ENCODE assay signal across 9 cellular contexts in genomic region chr10:90087197-90088007, GRCh38.
A peak's percentile ranks its signal among the peaks of the same experiment; 100 is the strongest.
DNase-seq lines count a peak whose midpoint lies in the region; ATAC-seq, FAIRE-seq and TF ChIP-seq lines count a peak whose summit lies in the region.
"Had no signal": no experiment of that assay in that cellular context is flagged by ENCODE, and none has a peak within 500 bp of the region (broad histone marks: within the 10 kb centered on the region; RNA-seq: fewer than 3 reads in every experiment).

No MANE protein-coding gene starts in this region.

- no peak overlapping the region; the same call in 1 of the 2 replicates for H3K9ac ChIP-seq in GM12878 (ENCODE audit: control insufficient read depth, insufficient read depth, low read length)

- peak in 1 of 3 experiments; percentile 22; a peak in 1 of 6 replicates for TF ChIP-seq CTCF in GM12878 (IDR thresholded peaks at IDR 0.05 in 2 of 3, conservative IDR thresholded peaks at IDR 0.05 in 1 of 3; ENCODE audit: control insufficient read depth in 2 of 3, extremely low read depth in 1 of 3, insufficient read depth in 1 of 3, low read depth in 3 of 3, low read length in 3 of 3)

- peak; percentile 69 for DNase-seq in GM12878 (ENCODE audit: low read depth, low spot score)
- DNase-seq in GM03348 (ENCODE audit: low spot score) = no peak
- DNase-seq in stimulated activated CD8-positive, alpha-beta memory T cell treated with anti-CD3 and anti-CD28 coated beads, Interleukin-4, amount 100 ng/mL, for 48 hours = no peak
- DNase-seq in left ventricle myocardium superior = no peak
- no peak for DNase-seq in NCI-H510A (lab: John Stamatoyannopoulos, UW)

- no TSS peak for BruUV-seq in GM12878 (replicated peaks; lab: Mats Ljungman, UMichigan)

- no peak for FAIRE-seq in GM12878 (lab: Jason Lieb, UNC)

- no peak for TF ChIP-seq POLR2A in GM12878 (IDR thresholded peaks at IDR 0.05; ENCODE audit: low read depth, low read length)

- RAD21 ChIA-PET in GM12878 (lab: Charles Lee; ENCODE audit: unreplicated experiment) = interaction anchor here (0.6 to 2.9 kb wide), 9 partner anchors 36 to 1821 kb away, joined by 3 to 13 read pairs (median 4); no protein-coding TSS in a partner anchor

- intact Hi-C loops in GM12878 (cut with micrococcal nuclease; ENCODE audit: unreplicated experiment) = loop anchor here (1.0 to 5.0 kb wide), 3 partner anchors 40 to 133 kb away; no protein-coding TSS in a partner anchor
- intact Hi-C loops in left ventricle myocardium superior (cut with micrococcal nuclease) = no loop called here

- H3K9me3 ChIP-seq in GM12878 (replicated peaks; ENCODE audit: control insufficient read depth, insufficient read depth, low read length) = no peaks in the 10 kb centered on the region

- peak overlapping the region; percentile 51 for H2AFZ ChIP-seq in GM12878 (ENCODE audit: control insufficient read depth, low read depth, low read length)

- no peaks in the 10 kb centered on the region for H3K27me3 ChIP-seq in GM12878 (replicated peaks in 1 of 2; ENCODE audit: control insufficient read depth in 2 of 2, insufficient read depth in 2 of 2, low read length in 1 of 2)

- SMC1A ChIA-PET in GM12878 (lab: Charles Lee; ENCODE audit: uncharacterized antibody, unreplicated experiment) = interaction anchor here (0.6 to 3.3 kb wide), 16 partner anchors 8 to 825 kb away, joined by 3 to 19 read pairs (median 4); no protein-coding TSS in a partner anchor

- WGBS in GM12878 (ENCODE audit: insufficient coverage, insufficient replicate concordance, low lambda C conversion rate, missing lambda C conversion rate) = 26% methylated on average over 2 of the region's 2 CpGs

- H3K4me1 ChIP-seq in GM12878 (ENCODE audit: control insufficient read depth, insufficient read depth, low read length) = peaks cover 9% of the 10 kb centered on the region

- H3K27ac ChIP-seq in GM12878 (ENCODE audit: control insufficient read depth, insufficient read depth) = peak overlapping the region; percentile 73
- H3K27ac ChIP-seq: HL-60 had no signal

- POLR2A ChIA-PET in GM12878 (lab: Charles Lee) = interaction anchor here (0.6 to 1.2 kb wide), 4 partner anchors 34 to 910 kb away, joined by 4 to 8 read pairs (median 6); no protein-coding TSS in a partner anchor

- in situ Hi-C loops in GM12878 (cut with MboI) = no loop called here

- no peaks in the 10 kb centered on the region for H3K36me3 ChIP-seq in GM12878 (ENCODE audit: control insufficient read depth in 2 of 2, insufficient read depth in 2 of 2, low read length in 1 of 2)

- peak; percentile 54 for TF ChIP-seq RAD21 in GM12878 (IDR thresholded peaks at IDR 0.05; ENCODE audit: insufficient read depth, low read depth, low read length)

- H3K4me3 ChIP-seq in GM08714 (ENCODE audit: low read length) = 0 out of 2 replicates have a peak overlapping the region, but pooled peaks have one; percentile 23
- H3K4me3 ChIP-seq in GM12878 = no peak overlapping the region

- peak; percentile 82 to 83; a peak in 3 of 4 replicates for TF ChIP-seq EP300 in GM12878 (IDR thresholded peaks at IDR 0.05; ENCODE audit: borderline replicate concordance in 1 of 2, control insufficient read depth in 1 of 2, low read depth in 2 of 2, low read length in 2 of 2)

- ATAC-seq in GM21360 (IDR thresholded peaks at IDR 0.05; ENCODE audit: unreplicated experiment) (peak; percentile 97), HG03558 (IDR thresholded peaks at IDR 0.05; ENCODE audit: extremely low read depth, unreplicated experiment) (peak; percentile 93), GM12878 (peak; percentile 100), left ventricle myocardium superior (no peak)

- peak overlapping the region; percentile 33 for H3K4me2 ChIP-seq in GM12878 (ENCODE audit: control insufficient read depth, insufficient read depth)

- no peaks in the 10 kb centered on the region for H4K20me1 ChIP-seq in GM12878 (ENCODE audit: control insufficient read depth, insufficient read depth)

- CTCF ChIA-PET in GM12878 (lab: Yijun Ruan, JAX) = interaction anchor here (0.6 to 2.7 kb wide), 11 partner anchors 12 to 142 kb away, joined by 3 to 28 read pairs (median 4); no protein-coding TSS in a partner anchor

- H3K79me2 ChIP-seq in GM12878 (ENCODE audit: control insufficient read depth, insufficient read depth, low read length) = no peaks in the 10 kb centered on the region

TF ChIP-seq in GM12878, 131 proteins besides CTCF, POLR2A, EP300 and RAD21 (continues in another document):
- TF ChIP-seq ZNF207 (IDR thresholded peaks at IDR 0.05; ENCODE audit: borderline replicate concordance) (no peak), ZBTB4 (CRISPR knock-in tag; IDR thresholded peaks at IDR 0.05) (no peak), CREM (IDR thresholded peaks at IDR 0.05; ENCODE audit: low read depth) (peak; percentile 74), LARP7 (IDR thresholded peaks at IDR 0.05) (no peak), ZNF274 (IDR thresholded peaks at IDR 0.05; ENCODE audit: insufficient read depth, insufficient read length) (no peak), NFXL1 (IDR thresholded peaks at IDR 0.05; ENCODE audit: borderline replicate concordance) (no peak), SPI1 (IDR thresholded peaks at IDR 0.05; ENCODE audit: borderline replicate concordance, insufficient read depth, low read depth, low read length) (peak; percentile 90), IRF3 (IDR thresholded peaks at IDR 0.05) (no peak), BCLAF1 (IDR thresholded peaks at IDR 0.05) (no peak), SREBF2 (IDR thresholded peaks at IDR 0.05; ENCODE audit: low read length) (no peak), MLLT1 (IDR thresholded peaks at IDR 0.05) (peak; percentile 78; the same call in 1 of the 2 replicates), ASH2L (IDR thresholded peaks at IDR 0.05; ENCODE audit: borderline replicate concordance, low read depth) (no peak), BRCA1 (IDR thresholded peaks at IDR 0.05; ENCODE audit: low read depth, low read length) (no peak)
